8 cellular contexts compared by ENCODE assay signal in the genomic region with DNA sequence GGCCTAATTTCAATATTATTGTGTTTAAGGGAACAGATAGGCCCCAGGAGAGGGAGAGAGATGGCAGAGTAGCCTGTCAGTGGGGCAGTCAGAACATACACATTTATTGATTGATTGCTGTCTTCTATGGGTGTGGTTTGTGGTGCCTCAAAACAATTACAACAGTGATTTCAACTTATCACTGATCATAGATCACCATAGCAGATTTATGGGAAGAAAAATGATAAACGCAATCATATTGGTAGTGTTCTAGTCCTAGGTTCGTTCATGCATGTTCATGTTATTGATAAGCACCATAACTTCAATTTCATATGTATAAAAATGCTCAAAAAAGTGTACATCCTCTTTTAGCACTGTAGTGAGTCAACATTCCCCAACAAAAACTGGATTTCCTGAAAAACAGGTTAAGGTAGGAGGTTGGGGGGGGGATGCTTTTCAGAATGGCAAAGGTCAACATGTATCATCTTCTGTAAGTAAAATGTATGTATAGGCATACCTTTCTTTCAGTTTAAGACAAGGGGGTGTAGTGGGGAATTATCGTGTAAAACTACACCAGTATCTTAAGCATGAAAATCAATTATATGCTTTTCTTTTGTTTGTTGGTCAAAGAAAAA. TPM values are rescaled to one million over a fixed set of nuclear protein-coding genes. Genes with fewer than 3 reads are reported as not detected.
DNase-seq lines count a peak whose midpoint lies in the region; ATAC-seq and TF ChIP-seq lines count a peak whose summit lies in the region.

No MANE protein-coding gene starts in this region.

- H3K4me1 ChIP-seq in thoracic aorta (ENCODE audit: control insufficient read depth in 1 of 2, low read depth in 2 of 2) = peaks cover 14 to 39% of the 10 kb centered on the region in 2 donors

- peaks cover 57% of the 10 kb centered on the region for H3K4me1 Mint-ChIP-seq in activated naive CD8-positive, alpha-beta T cell treated with anti-CD3 and anti-CD28 coated beads, Interleukin-2, amount 50 U/mL, for 24 hours

- H3K9me3 Mint-ChIP-seq in activated naive CD8-positive, alpha-beta T cell treated with anti-CD3 and anti-CD28 coated beads, Interleukin-2, amount 50 U/mL, for 24 hours = no peaks in the 10 kb centered on the region

- peak overlapping the region; percentile 88 for H3K4me3 Mint-ChIP-seq in activated naive CD8-positive, alpha-beta T cell treated with anti-CD3 and anti-CD28 coated beads, Interleukin-2, amount 50 U/mL, for 24 hours

- H3K27me3 ChIP-seq in layer of hippocampus (ENCODE audit: control insufficient read depth, insufficient read depth, low read length) (no peaks in the 10 kb centered on the region), thoracic aorta (replicated peaks; ENCODE audit: insufficient read depth) (no peaks in the 10 kb centered on the region)

- DNase-seq in activated CD8-positive, alpha-beta memory T cell treated with anti-CD3 and anti-CD28 coated beads for 24 hours = peak; percentile 63
- DNase-seq in activated CD8-positive, alpha-beta memory T cell treated with anti-CD3 and anti-CD28 coated beads, Interleukin-2, amount 50 U/mL, for 4 hours = no peak
- DNase-seq in activated naive CD8-positive, alpha-beta T cell treated with anti-CD3 and anti-CD28 coated beads, Interleukin-2, amount 50 U/mL, for 24 hours = no peak
- no peak for DNase-seq in thoracic aorta (ENCODE audit: low spot score)
- DNase-seq in iPS-NIHi11 (ENCODE audit: low spot score) = no peak
- DNase-seq in OCI-M1 (lab: John Stamatoyannopoulos, UW) = no peak
- no peak for DNase-seq in cerebellum (ENCODE audit: low spot score)

- H3K27ac ChIP-seq in layer of hippocampus (ENCODE audit: low read depth, low read length) (peak overlapping the region; percentile 92), thoracic aorta (peak overlapping the region; percentile 92 to 93)

- H3K27ac Mint-ChIP-seq in activated naive CD8-positive, alpha-beta T cell treated with anti-CD3 and anti-CD28 coated beads, Interleukin-2, amount 50 U/mL, for 24 hours = peak overlapping the region; percentile 95

- no peaks in the 10 kb centered on the region for H3K27me3 Mint-ChIP-seq in activated naive CD8-positive, alpha-beta T cell treated with anti-CD3 and anti-CD28 coated beads, Interleukin-2, amount 50 U/mL, for 24 hours

- no peaks in the 10 kb centered on the region for H3K36me3 ChIP-seq in thoracic aorta

- no peaks in the 10 kb centered on the region for H3K9me3 ChIP-seq in thoracic aorta

- no peak for ATAC-seq in activated naive CD8-positive, alpha-beta T cell treated with anti-CD3 and anti-CD28 coated beads, Interleukin-2, amount 50 U/mL, for 24 hours
- no peak for ATAC-seq in thoracic aorta (ENCODE audit: insufficient number of reproducible peaks, low FRiP score, low read depth)

- H3K36me3 Mint-ChIP-seq in activated naive CD8-positive, alpha-beta T cell treated with anti-CD3 and anti-CD28 coated beads, Interleukin-2, amount 50 U/mL, for 24 hours (ENCODE audit: low read depth) = peaks cover 14% of the 10 kb centered on the region

- peak overlapping the region; percentile 93 for H3K4me3 ChIP-seq in thoracic aorta

- TF ChIP-seq CTCF in thoracic aorta (IDR thresholded peaks at IDR 0.05) = no peak

RNA-seq across cellular contexts. Expression of a gene that starts 1.0 kb away (rescaled TPM):
- total RNA-seq in thoracic aorta (10 to 100 TPM; 45.1 to 73.1 TPM), cerebellum (67.2 TPM)
